Comparison of ENCODE assay signal across 8 cellular contexts in genomic region chr2:170822292-170822884, GRCh38. TPM values are rescaled to one million over a fixed set of nuclear protein-coding genes. Genes with fewer than 3 reads are reported as not detected.
DNase-seq lines count a peak whose midpoint lies in the region; ATAC-seq, FAIRE-seq and TF ChIP-seq lines count a peak whose summit lies in the region.

No MANE protein-coding gene starts in this region.

- no peak for FAIRE-seq in H54 (lab: Jason Lieb, UNC)

- H3K9me3 Mint-ChIP-seq in chondrocyte (ENCODE audit: low read depth) (no peaks in the 10 kb centered on the region), nephron (no peaks in the 10 kb centered on the region)

- intact Hi-C loops in OCI-LY7 (cut with micrococcal nuclease; ENCODE audit: unreplicated experiment), result no loop called here

- CTCF ChIA-PET in OCI-LY7 (lab: Charles Lee; ENCODE audit: unreplicated experiment), result no interaction called here

- no peak overlapping the region for H2AFZ ChIP-seq in OCI-LY7 (ENCODE audit: low read length)

- no peak overlapping the region for H3K27ac ChIP-seq in OCI-LY7 (ENCODE audit: low read depth, low read length, poor library complexity, severe bottlenecking)

- POLR2A ChIA-PET in OCI-LY7 (lab: Charles Lee), result no interaction called here

- no peaks in the 10 kb centered on the region for H4K20me1 ChIP-seq in OCI-LY7 (ENCODE audit: insufficient read depth, low read length)

- no TSS peak for BruUV-seq in OCI-LY7 (replicated peaks; lab: Mats Ljungman, UMichigan)

- no peak for DNase-seq in BE2C
- peak; percentile 92 for DNase-seq in HuH-7.5 (ENCODE audit: low spot score)
- DNase-seq in chondrocyte (ENCODE audit: low spot score), result no peak
- no peak for DNase-seq in H54 (ENCODE audit: insufficient read length, low spot score)
- DNase-seq in NCI-H1092 treated with DMSO at 0.1 percent for 48 hours (lab: John Stamatoyannopoulos, UW), result no peak
- DNase-seq in OCI-LY7 (ENCODE audit: low spot score), result no peak

- TF ChIP-seq POLR2A in H54 (IDR thresholded peaks at IDR 0.05; ENCODE audit: low read depth, low read length), result no peak

- H3K4me3 Mint-ChIP-seq in chondrocyte (ENCODE audit: unreplicated experiment) (peak overlapping the region; percentile 54), nephron (peak overlapping the region; percentile 67 to 77 (median 76))

- H3K4me2 ChIP-seq in OCI-LY7 (ENCODE audit: low read length), result no peak overlapping the region

- H3K4me3 ChIP-seq in BE2C (ENCODE audit: low read depth, low read length) (no peak overlapping the region), OCI-LY7 (ENCODE audit: low read depth, low read length, poor library complexity, severe bottlenecking) (no peak overlapping the region)

- peaks cover 76% of the 10 kb centered on the region for H3K27me3 ChIP-seq in BE2C

- no peaks in the 10 kb centered on the region for H3K36me3 ChIP-seq in BE2C
- no peaks in the 10 kb centered on the region for H3K36me3 ChIP-seq in OCI-LY7 (ENCODE audit: insufficient read depth, low read length)

- peak; percentile 37 for TF ChIP-seq CTCF in BE2C (IDR thresholded peaks at IDR 0.05; ENCODE audit: low read depth, low read length)
- TF ChIP-seq CTCF in chondrocyte (IDR thresholded peaks at IDR 0.05), result peak; percentile 55
- peak in 2 of 3 experiments; percentile 9 to 33 for TF ChIP-seq CTCF in nephron (IDR thresholded peaks at IDR 0.05; ENCODE audit: unreplicated experiment in 3 of 3)
- no peak for TF ChIP-seq CTCF in OCI-LY7 (conservative IDR thresholded peaks at IDR 0.05; ENCODE audit: low read length)

- no peaks in the 10 kb centered on the region for H3K4me1 ChIP-seq in BE2C
- no peaks in the 10 kb centered on the region for H3K4me1 ChIP-seq in OCI-LY7 (ENCODE audit: insufficient read depth, low read length, poor library complexity, severe bottlenecking)

- H3K27ac Mint-ChIP-seq in chondrocyte (ENCODE audit: unreplicated experiment) (no peak overlapping the region), nephron (no peak overlapping the region)

- H3K4me1 Mint-ChIP-seq in chondrocyte (ENCODE audit: low read depth), result peaks cover 38% of the 10 kb centered on the region
- H3K4me1 Mint-ChIP-seq in nephron, result peaks cover 43% of the 10 kb centered on the region

- no peaks in the 10 kb centered on the region for H3K9me2 ChIP-seq in OCI-LY7 (ENCODE audit: insufficient read depth, low read length)

- H3K79me2 ChIP-seq in OCI-LY7 (ENCODE audit: insufficient read depth, low read depth, low read length), result no peaks in the 10 kb centered on the region

- no peaks in the 10 kb centered on the region for H3K9me3 ChIP-seq in BE2C
- no peaks in the 10 kb centered on the region for H3K9me3 ChIP-seq in OCI-LY7 (ENCODE audit: low read length)

- ATAC-seq in HG02884 (IDR thresholded peaks at IDR 0.05; ENCODE audit: unreplicated experiment), result no peak

- H3K27me3 Mint-ChIP-seq in chondrocyte (ENCODE audit: low read depth), result peaks cover 84% of the 10 kb centered on the region
- peaks cover 100% of the 10 kb centered on the region for H3K27me3 Mint-ChIP-seq in nephron (ENCODE audit: low read depth)

- H3K36me3 Mint-ChIP-seq in chondrocyte (ENCODE audit: low read depth), result no peaks in the 10 kb centered on the region
- H3K36me3 Mint-ChIP-seq in nephron (ENCODE audit: low read depth), result no peaks in the 10 kb centered on the region

RNA-seq across cellular contexts. Expression of gene GAD1, which starts 5.7 kb away (rescaled TPM):
- 0.12 TPM for polyA plus RNA-seq in BE2C (2012; ENCODE audit: insufficient read depth, insufficient read length, low read depth)
- not detected in 3 replicates for total RNA-seq in chondrocyte
- not detected in 2 replicates for total RNA-seq in OCI-LY7 (2014; rRNA removed; shearing (Covaris generic))
- not detected in 2 replicates for total RNA-seq in OCI-LY7 (2022)

RNA-seq across cellular contexts. Expression of gene ERICH2, which starts 52.2 kb away (rescaled TPM):
- not detected for polyA plus RNA-seq in BE2C (2012; ENCODE audit: insufficient read depth, insufficient read length, low read depth)
- 2.1 to 2.6 TPM in 2 of 3 replicates, not detected in the other for total RNA-seq in chondrocyte
- not detected in 2 replicates for total RNA-seq in OCI-LY7 (2014; rRNA removed; shearing (Covaris generic))
- total RNA-seq in OCI-LY7 (2022), result not detected in 2 replicates
